Comparison of ENCODE assay signal across 2 cellular contexts in genomic region chr2:233513953-233514655, GRCh38.
TF ChIP-seq lines count a peak whose summit lies in the region.

No MANE protein-coding gene starts in this region.

TF ChIP-seq in HepG2, 621 proteins besides CTCF, POLR2A, EP300 and RAD21:
- TF ChIP-seq MIER2 (CRISPR knock-in tag; IDR thresholded peaks at IDR 0.05) (no peak), LCORL (IDR thresholded peaks at IDR 0.05) (peak; percentile 60; the same call in 1 of the 2 replicates), LCORL (CRISPR knock-in tag; IDR thresholded peaks at IDR 0.05) (no peak)

TF ChIP-seq in WTC11, 78 proteins besides CTCF, POLR2A, EP300 and RAD21:
- TF ChIP-seq FOXK1 (CRISPR knock-in tag; IDR thresholded peaks at IDR 0.05) (no peak), ZNF138 (CRISPR knock-in tag; conservative IDR thresholded peaks at IDR 0.05) (no peak), EMX1 (CRISPR knock-in tag; IDR thresholded peaks at IDR 0.05) (no peak), OVOL2 (CRISPR knock-in tag; IDR thresholded peaks at IDR 0.05; ENCODE audit: borderline replicate concordance) (no peak), ATF6 (CRISPR knock-in tag; IDR thresholded peaks at IDR 0.05) (no peak), NFYB (CRISPR knock-in tag; conservative IDR thresholded peaks at IDR 0.05; ENCODE audit: low read depth) (no peak), JUN (CRISPR knock-in tag; IDR thresholded peaks at IDR 0.05) (no peak)
- TF ChIP-seq, protein P1, sequence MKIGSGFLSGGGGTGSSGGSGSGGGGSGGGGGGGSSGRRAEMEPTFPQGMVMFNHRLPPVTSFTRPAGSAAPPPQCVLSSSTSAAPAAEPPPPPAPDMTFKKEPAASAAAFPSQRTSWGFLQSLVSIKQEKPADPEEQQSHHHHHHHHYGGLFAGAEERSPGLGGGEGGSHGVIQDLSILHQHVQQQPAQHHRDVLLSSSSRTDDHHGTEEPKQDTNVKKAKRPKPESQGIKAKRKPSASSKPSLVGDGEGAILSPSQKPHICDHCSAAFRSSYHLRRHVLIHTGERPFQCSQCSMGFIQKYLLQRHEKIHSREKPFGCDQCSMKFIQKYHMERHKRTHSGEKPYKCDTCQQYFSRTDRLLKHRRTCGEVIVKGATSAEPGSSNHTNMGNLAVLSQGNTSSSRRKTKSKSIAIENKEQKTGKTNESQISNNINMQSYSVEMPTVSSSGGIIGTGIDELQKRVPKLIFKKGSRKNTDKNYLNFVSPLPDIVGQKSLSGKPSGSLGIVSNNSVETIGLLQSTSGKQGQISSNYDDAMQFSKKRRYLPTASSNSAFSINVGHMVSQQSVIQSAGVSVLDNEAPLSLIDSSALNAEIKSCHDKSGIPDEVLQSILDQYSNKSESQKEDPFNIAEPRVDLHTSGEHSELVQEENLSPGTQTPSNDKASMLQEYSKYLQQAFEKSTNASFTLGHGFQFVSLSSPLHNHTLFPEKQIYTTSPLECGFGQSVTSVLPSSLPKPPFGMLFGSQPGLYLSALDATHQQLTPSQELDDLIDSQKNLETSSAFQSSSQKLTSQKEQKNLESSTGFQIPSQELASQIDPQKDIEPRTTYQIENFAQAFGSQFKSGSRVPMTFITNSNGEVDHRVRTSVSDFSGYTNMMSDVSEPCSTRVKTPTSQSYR (CRISPR knock-in tag; IDR thresholded peaks at IDR 0.05), result no peak
- TF ChIP-seq, protein P2, sequence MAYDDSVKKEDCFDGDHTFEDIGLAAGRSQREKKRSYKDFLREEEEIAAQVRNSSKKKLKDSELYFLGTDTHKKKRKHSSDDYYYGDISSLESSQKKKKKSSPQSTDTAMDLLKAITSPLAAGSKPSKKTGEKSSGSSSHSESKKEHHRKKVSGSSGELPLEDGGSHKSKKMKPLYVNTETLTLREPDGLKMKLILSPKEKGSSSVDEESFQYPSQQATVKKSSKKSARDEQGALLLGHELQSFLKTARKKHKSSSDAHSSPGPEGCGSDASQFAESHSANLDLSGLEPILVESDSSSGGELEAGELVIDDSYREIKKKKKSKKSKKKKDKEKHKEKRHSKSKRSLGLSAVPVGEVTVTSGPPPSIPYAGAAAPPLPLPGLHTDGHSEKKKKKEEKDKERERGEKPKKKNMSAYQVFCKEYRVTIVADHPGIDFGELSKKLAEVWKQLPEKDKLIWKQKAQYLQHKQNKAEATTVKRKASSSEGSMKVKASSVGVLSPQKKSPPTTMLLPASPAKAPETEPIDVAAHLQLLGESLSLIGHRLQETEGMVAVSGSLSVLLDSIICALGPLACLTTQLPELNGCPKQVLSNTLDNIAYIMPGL (CRISPR knock-in tag; IDR thresholded peaks at IDR 0.05), result no peak
- TF ChIP-seq, protein P3, sequence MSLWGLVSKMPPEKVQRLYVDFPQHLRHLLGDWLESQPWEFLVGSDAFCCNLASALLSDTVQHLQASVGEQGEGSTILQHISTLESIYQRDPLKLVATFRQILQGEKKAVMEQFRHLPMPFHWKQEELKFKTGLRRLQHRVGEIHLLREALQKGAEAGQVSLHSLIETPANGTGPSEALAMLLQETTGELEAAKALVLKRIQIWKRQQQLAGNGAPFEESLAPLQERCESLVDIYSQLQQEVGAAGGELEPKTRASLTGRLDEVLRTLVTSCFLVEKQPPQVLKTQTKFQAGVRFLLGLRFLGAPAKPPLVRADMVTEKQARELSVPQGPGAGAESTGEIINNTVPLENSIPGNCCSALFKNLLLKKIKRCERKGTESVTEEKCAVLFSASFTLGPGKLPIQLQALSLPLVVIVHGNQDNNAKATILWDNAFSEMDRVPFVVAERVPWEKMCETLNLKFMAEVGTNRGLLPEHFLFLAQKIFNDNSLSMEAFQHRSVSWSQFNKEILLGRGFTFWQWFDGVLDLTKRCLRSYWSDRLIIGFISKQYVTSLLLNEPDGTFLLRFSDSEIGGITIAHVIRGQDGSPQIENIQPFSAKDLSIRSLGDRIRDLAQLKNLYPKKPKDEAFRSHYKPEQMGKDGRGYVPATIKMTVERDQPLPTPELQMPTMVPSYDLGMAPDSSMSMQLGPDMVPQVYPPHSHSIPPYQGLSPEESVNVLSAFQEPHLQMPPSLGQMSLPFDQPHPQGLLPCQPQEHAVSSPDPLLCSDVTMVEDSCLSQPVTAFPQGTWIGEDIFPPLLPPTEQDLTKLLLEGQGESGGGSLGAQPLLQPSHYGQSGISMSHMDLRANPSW (CRISPR knock-in tag; conservative IDR thresholded peaks at IDR 0.05; ENCODE audit: low read depth), result no peak
- TF ChIP-seq, protein P4, sequence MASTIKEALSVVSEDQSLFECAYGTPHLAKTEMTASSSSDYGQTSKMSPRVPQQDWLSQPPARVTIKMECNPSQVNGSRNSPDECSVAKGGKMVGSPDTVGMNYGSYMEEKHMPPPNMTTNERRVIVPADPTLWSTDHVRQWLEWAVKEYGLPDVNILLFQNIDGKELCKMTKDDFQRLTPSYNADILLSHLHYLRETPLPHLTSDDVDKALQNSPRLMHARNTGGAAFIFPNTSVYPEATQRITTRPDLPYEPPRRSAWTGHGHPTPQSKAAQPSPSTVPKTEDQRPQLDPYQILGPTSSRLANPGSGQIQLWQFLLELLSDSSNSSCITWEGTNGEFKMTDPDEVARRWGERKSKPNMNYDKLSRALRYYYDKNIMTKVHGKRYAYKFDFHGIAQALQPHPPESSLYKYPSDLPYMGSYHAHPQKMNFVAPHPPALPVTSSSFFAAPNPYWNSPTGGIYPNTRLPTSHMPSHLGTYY (CRISPR knock-in tag; IDR thresholded peaks at IDR 0.05), result no peak
TF ChIP-seq in WTC11: peak in this region for 0.
